Comparison of ENCODE assay signal across 14 cellular contexts in genomic region chr12:102251005-102251404, GRCh38. TPM values are rescaled to one million over a fixed set of nuclear protein-coding genes. Genes with fewer than 3 reads are reported as not detected.
"Had no signal": no experiment of that assay in that cellular context is flagged by ENCODE, and none has a peak within 500 bp of the region (broad histone marks: within the 10 kb centered on the region; RNA-seq: fewer than 3 reads in every experiment).

No MANE protein-coding gene starts in this region.

RNA-seq across cellular contexts. Expression of gene PMCH, which starts 53.4 kb away (rescaled TPM):
- total RNA-seq: activated naive CD4-positive, alpha-beta T cell treated with anti-CD3 and anti-CD28 coated beads for 36 hours; activated naive CD8-positive, alpha-beta T cell treated with anti-CD3 and anti-CD28 coated beads, Interleukin-2, amount 10 ng/mL, durations not matched to agents 7 days and 5 days; adrenal gland; aorta; ascending aorta; astrocyte; body of pancreas; breast epithelium; bronchial epithelial cell; cardiac muscle cell; cardiac septum; cerebellum; chondrocyte had no signal
- polyA plus RNA-seq: adipose tissue, adrenal gland, aorta, cardiac muscle cell had no signal
